9 cellular contexts compared by ENCODE assay signal in the genomic region with DNA sequence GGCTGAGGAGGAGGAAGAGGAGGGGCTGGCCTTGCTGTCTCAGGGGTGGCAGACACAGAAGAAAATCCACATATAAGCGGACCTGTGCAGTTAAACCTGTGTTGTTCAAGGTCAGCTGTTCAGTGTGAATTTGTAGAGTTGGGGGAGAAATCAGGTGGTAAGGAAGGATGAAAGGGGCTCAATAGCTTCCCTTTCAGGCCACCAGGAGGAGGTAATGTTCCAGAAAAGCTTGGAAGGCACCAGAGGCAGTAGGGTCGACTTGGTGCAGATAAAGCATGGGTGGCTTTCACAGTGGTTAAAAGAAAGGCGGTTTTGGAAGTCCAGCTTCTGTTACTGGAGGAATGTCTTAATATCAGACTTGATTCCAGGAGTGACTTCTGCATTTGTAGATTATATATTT.
DNase-seq lines count a peak whose midpoint lies in the region; ATAC-seq and TF ChIP-seq lines count a peak whose summit lies in the region.
"Had no signal": no experiment of that assay in that cellular context is flagged by ENCODE, and none has a peak within 500 bp of the region (broad histone marks: within the 10 kb centered on the region; RNA-seq: fewer than 3 reads in every experiment).

No MANE protein-coding gene starts in this region.

- H3K4me1 ChIP-seq in gastroesophageal sphincter = no peaks in the 10 kb centered on the region

- H3K36me3 ChIP-seq in WERI-Rb-1 (no peaks in the 10 kb centered on the region), neural cell (ENCODE audit: insufficient read depth, low read length) (no peaks in the 10 kb centered on the region), gastroesophageal sphincter (no peaks in the 10 kb centered on the region)

- TF ChIP-seq RAD21 in neural cell (conservative IDR thresholded peaks at IDR 0.05) = peak; percentile 53

- no peak overlapping the region for H3K9ac ChIP-seq in neural cell (ENCODE audit: low read length)

- CTCF ChIA-PET in activated naive CD4-positive, alpha-beta T cell treated with anti-CD3 and anti-CD28 coated beads, Interleukin-2, amount 10 ng/mL, durations not matched to agents 7 days and 5 days (lab: Charles Lee) = interaction anchor here (1.4 kb wide), 1 partner anchor 906 kb away, joined by 4 read pairs; no protein-coding TSS in a partner anchor

- H3K27ac ChIP-seq in WERI-Rb-1 = no peak overlapping the region
- H3K27ac ChIP-seq in neural cell (ENCODE audit: low read length) = no peak overlapping the region
- H3K27ac ChIP-seq in coronary artery = no peak overlapping the region
- H3K27ac ChIP-seq in gastroesophageal sphincter = no peak overlapping the region

- DNase-seq in Kasumi-1 (lab: John Stamatoyannopoulos, UW) (peak; percentile 63 to 83), WERI-Rb-1 (peak; percentile 58), coronary artery (ENCODE audit: low spot score) (no peak), NOMO-1 treated with dmso at 0.1 percent for 144 hours (lab: John Stamatoyannopoulos, UW; ENCODE audit: unreplicated experiment) (no peak)
- DNase-seq in activated naive CD4-positive, alpha-beta T cell treated with anti-CD3 and anti-CD28 coated beads, Interleukin-2, amount 10 ng/mL, durations not matched to agents 7 days and 5 days = no peak
- DNase-seq: activated naive CD8-positive, alpha-beta T cell treated with anti-CD3 and anti-CD28 coated beads, Interleukin-2, amount 50 U/mL, for 24 hours had no signal

- H3F3A ChIP-seq in neural cell (ENCODE audit: insufficient read depth, low read length, poor library complexity, severe bottlenecking) = no peaks in the 10 kb centered on the region

- TF ChIP-seq EP300 in neural cell (conservative IDR thresholded peaks at IDR 0.05; ENCODE audit: poor library complexity, severe bottlenecking) (no peak), gastroesophageal sphincter (IDR thresholded peaks at IDR 0.05) (no peak)

- H3K9me3 ChIP-seq in WERI-Rb-1 (ENCODE audit: severe bottlenecking) (no peaks in the 10 kb centered on the region), neural cell (ENCODE audit: low read length) (no peaks in the 10 kb centered on the region), gastroesophageal sphincter (peaks cover 0 to 5% (median 0%) of the 10 kb centered on the region in 3 donors)

- H3K4me3 Mint-ChIP-seq in activated naive CD4-positive, alpha-beta T cell treated with anti-CD3 and anti-CD28 coated beads, Interleukin-2, amount 10 ng/mL, durations not matched to agents 7 days and 5 days = no peak overlapping the region
- H3K4me3 Mint-ChIP-seq: activated naive CD8-positive, alpha-beta T cell treated with anti-CD3 and anti-CD28 coated beads, Interleukin-2, amount 50 U/mL, for 24 hours had no signal

- WGBS in gastroesophageal sphincter (ENCODE audit: low coverage in 1 of 2), 2 donors = 37 to 61% methylated on average over 3 of the region's 3 CpGs

- no peak overlapping the region for H3K4me3 ChIP-seq in WERI-Rb-1 (ENCODE audit: low read depth, low read length)
- H3K4me3 ChIP-seq in neural cell (ENCODE audit: low read length) = no peak overlapping the region
- H3K4me3 ChIP-seq in coronary artery = no peak overlapping the region
- no peak overlapping the region for H3K4me3 ChIP-seq in gastroesophageal sphincter

- no peak overlapping the region for H3K27ac Mint-ChIP-seq in activated naive CD4-positive, alpha-beta T cell treated with anti-CD3 and anti-CD28 coated beads, Interleukin-2, amount 10 ng/mL, durations not matched to agents 7 days and 5 days
- H3K27ac Mint-ChIP-seq: activated naive CD8-positive, alpha-beta T cell treated with anti-CD3 and anti-CD28 coated beads, Interleukin-2, amount 50 U/mL, for 24 hours had no signal

- H3K4me2 ChIP-seq in neural cell (ENCODE audit: low read length) = no peak overlapping the region

- TF ChIP-seq CTCF in WERI-Rb-1 (IDR thresholded peaks at IDR 0.05; ENCODE audit: low read depth, low read length) = peak; percentile 80
- TF ChIP-seq CTCF in neural cell (IDR thresholded peaks at IDR 0.05; ENCODE audit: poor library complexity, severe bottlenecking) = peak; percentile 39
- TF ChIP-seq CTCF in coronary artery (IDR thresholded peaks at IDR 0.05) = no peak
- peak in 1 of 4 experiments; percentile 22 for TF ChIP-seq CTCF in gastroesophageal sphincter (IDR thresholded peaks at IDR 0.05)

- ATAC-seq in GM18519 (IDR thresholded peaks at IDR 0.05; ENCODE audit: low FRiP score, unreplicated experiment) (peak; percentile 65), gastroesophageal sphincter (no peak)
- ATAC-seq: activated naive CD8-positive, alpha-beta T cell treated with anti-CD3 and anti-CD28 coated beads, Interleukin-2, amount 50 U/mL, for 24 hours had no signal

- no peaks in the 10 kb centered on the region for H4K20me1 ChIP-seq in neural cell (ENCODE audit: insufficient read depth)

- H3K27me3 ChIP-seq in WERI-Rb-1 (ENCODE audit: insufficient read depth, low read depth, severe bottlenecking) (no peaks in the 10 kb centered on the region), neural cell (ENCODE audit: insufficient read depth, low read depth, low read length) (no peaks in the 10 kb centered on the region), gastroesophageal sphincter (no peaks in the 10 kb centered on the region)

- no peaks in the 10 kb centered on the region for H3K27me3 Mint-ChIP-seq in activated naive CD4-positive, alpha-beta T cell treated with anti-CD3 and anti-CD28 coated beads, Interleukin-2, amount 10 ng/mL, durations not matched to agents 7 days and 5 days
- H3K27me3 Mint-ChIP-seq: activated naive CD8-positive, alpha-beta T cell treated with anti-CD3 and anti-CD28 coated beads, Interleukin-2, amount 50 U/mL, for 24 hours had no signal

- TF ChIP-seq POLR2A in gastroesophageal sphincter (IDR thresholded peaks at IDR 0.05) = no peak

- H3K9me3 Mint-ChIP-seq in activated naive CD4-positive, alpha-beta T cell treated with anti-CD3 and anti-CD28 coated beads, Interleukin-2, amount 10 ng/mL, durations not matched to agents 7 days and 5 days = no peaks in the 10 kb centered on the region
- H3K9me3 Mint-ChIP-seq: activated naive CD8-positive, alpha-beta T cell treated with anti-CD3 and anti-CD28 coated beads, Interleukin-2, amount 50 U/mL, for 24 hours had no signal

- no peak overlapping the region for H2AFZ ChIP-seq in neural cell (ENCODE audit: low read depth, low read length)

- no peaks in the 10 kb centered on the region for H3K9me2 ChIP-seq in neural cell (ENCODE audit: insufficient read depth, low read length)

- H3K36me3 Mint-ChIP-seq in activated naive CD4-positive, alpha-beta T cell treated with anti-CD3 and anti-CD28 coated beads, Interleukin-2, amount 10 ng/mL, durations not matched to agents 7 days and 5 days = no peaks in the 10 kb centered on the region

- H3K79me2 ChIP-seq in neural cell (replicated peaks; ENCODE audit: insufficient read depth, low read length) = no peaks in the 10 kb centered on the region

- H3K4me1 Mint-ChIP-seq in activated naive CD4-positive, alpha-beta T cell treated with anti-CD3 and anti-CD28 coated beads, Interleukin-2, amount 10 ng/mL, durations not matched to agents 7 days and 5 days = no peaks in the 10 kb centered on the region
- H3K4me1 Mint-ChIP-seq: activated naive CD8-positive, alpha-beta T cell treated with anti-CD3 and anti-CD28 coated beads, Interleukin-2, amount 50 U/mL, for 24 hours had no signal

TF ChIP-seq in neural cell, 6 proteins besides CTCF, POLR2A, EP300 and RAD21:
- TF ChIP-seq TAF1 (IDR thresholded peaks at IDR 0.05; ENCODE audit: low read depth) (no peak), SMC3 (conservative IDR thresholded peaks at IDR 0.05; ENCODE audit: poor library complexity) (peak; percentile 53), MXI1 (conservative IDR thresholded peaks at IDR 0.05; ENCODE audit: poor library complexity, severe bottlenecking) (no peak)
TF ChIP-seq in neural cell: peak in this region for 1.

Comparison
In these comparisons a context has a peak if more than half of its experiments do, and no peak if none do; other contexts are left out.
1. DNase-seq: peak in Kasumi-1 (2 of 2) and WERI-Rb-1 (single experiment); none in coronary artery (single experiment), activated naive CD4-positive, alpha-beta T cell treated with anti-CD3 and anti-CD28 coated beads, Interleukin-2, amount 10 ng/mL, durations not matched to agents 7 days and 5 days (single experiment) and NOMO-1 treated with dmso at 0.1 percent for 144 hours (single experiment).